In genomic region chr6:105767541-105767940, GRCh38 we compare ENCODE assay signal across 25 cellular contexts.
"Had no signal": no experiment of that assay in that cellular context is flagged by ENCODE, and none has a peak within 500 bp of the region (broad histone marks: within the 10 kb centered on the region; RNA-seq: fewer than 3 reads in every experiment).

No MANE protein-coding gene starts in this region.

- H3K27ac ChIP-seq: coronary artery, dorsolateral prefrontal cortex, gastroesophageal sphincter, heart left ventricle, hepatocyte, lower lobe of right lung had no signal

- H3K9me3 ChIP-seq: esophagus squamous epithelium, gastroesophageal sphincter, heart left ventricle, lower lobe of right lung, mucosa of descending colon had no signal

- H3K27me3 ChIP-seq: esophagus squamous epithelium, gastroesophageal sphincter, heart left ventricle, hepatocyte had no signal

- H3K36me3 ChIP-seq: esophagus squamous epithelium, gastroesophageal sphincter, heart left ventricle, lower lobe of right lung had no signal

- ATAC-seq: esophagus mucosa; gastroesophageal sphincter; heart left ventricle; left colon; left lobe of liver; left ventricle myocardium superior; lower lobe of right lung; mucosa of descending colon; naive thymus-derived CD8-positive, alpha-beta T cell had no signal

- H3K4me3 ChIP-seq: coronary artery, dorsolateral prefrontal cortex, esophagus squamous epithelium, gastroesophageal sphincter, heart left ventricle, hepatocyte, lower lobe of right lung, mucosa of descending colon had no signal

- DNase-seq: dermis blood vessel endothelial cell; dorsolateral prefrontal cortex; effector CD4-positive, alpha-beta T cell; effector memory CD4-positive, alpha-beta T cell; erythroblast; esophagus squamous epithelium; foreskin fibroblast; heart left ventricle; hypothalamus; immature natural killer cell; islet precursor cell; kidney; kidney glomerular epithelial cell; left colon; left ventricle myocardium superior; lower lobe of right lung; mesenchymal stem cell; mucosa of descending colon; naive B cell; naive thymus-derived CD8-positive, alpha-beta T cell had no signal

- H3K4me1 ChIP-seq: gastroesophageal sphincter, heart left ventricle, lower lobe of right lung had no signal
